In the genomic region with DNA sequence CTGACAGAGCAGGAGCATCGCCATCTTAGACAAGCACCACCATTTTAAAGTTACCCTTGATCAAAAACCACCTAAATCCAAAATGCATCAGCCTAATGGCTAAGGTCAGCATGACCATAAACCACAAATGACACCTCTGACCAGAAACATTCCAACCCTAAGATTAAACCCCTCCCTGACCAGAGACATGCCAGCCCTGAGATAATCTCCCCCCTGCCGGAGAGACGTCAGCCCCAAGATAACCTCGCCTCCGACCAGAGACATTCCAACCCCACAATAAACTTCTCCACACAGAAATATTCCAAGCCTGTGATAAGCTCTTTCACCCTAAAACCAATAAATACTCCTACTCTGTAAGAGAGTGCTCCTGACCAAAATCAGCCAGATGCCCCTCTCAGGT, we compare ENCODE assay signal across 18 cellular contexts. TPM values are rescaled to one million over a fixed set of nuclear protein-coding genes. Genes with fewer than 3 reads are reported as not detected.
A peak's percentile ranks its signal among the peaks of the same experiment; 100 is the strongest.
DNase-seq lines count a peak whose midpoint lies in the region; ATAC-seq and TF ChIP-seq lines count a peak whose summit lies in the region.
"Had no signal": no experiment of that assay in that cellular context is flagged by ENCODE, and none has a peak within 500 bp of the region (broad histone marks: within the 10 kb centered on the region; RNA-seq: fewer than 3 reads in every experiment).

No MANE protein-coding gene starts in this region.

- peak overlapping the region in 1 of 2 donors; percentile 23 for H3K27ac ChIP-seq in ascending aorta
- no peak overlapping the region for H3K27ac ChIP-seq in CD4-positive, alpha-beta T cell (ENCODE audit: low read depth, low read length)
- H3K27ac ChIP-seq: RWPE1 had no signal

- H3K9me3 Mint-ChIP-seq in HFFc6: no peaks in the 10 kb centered on the region
- peaks cover 3% of the 10 kb centered on the region for H3K9me3 Mint-ChIP-seq in CD4-positive, alpha-beta T cell

- intact Hi-C loops in ascending aorta (cut with DNase I): no loop called here
- intact Hi-C loops in CD4-positive, alpha-beta T cell (cut with DNase I, micrococcal nuclease): no loop called here

- no peaks in the 10 kb centered on the region for H3K36me3 ChIP-seq in ascending aorta

- H3K4me3 Mint-ChIP-seq in HFFc6: no peak overlapping the region; the same call in 1 of the 2 replicates
- H3K4me3 Mint-ChIP-seq in CD4-positive, alpha-beta T cell: no peak overlapping the region

- H3K9me3 ChIP-seq in ascending aorta: no peaks in the 10 kb centered on the region
- peaks cover 5% of the 10 kb centered on the region for H3K9me3 ChIP-seq in CD4-positive, alpha-beta T cell (ENCODE audit: control insufficient read depth, low read length)

- no peak for TF ChIP-seq CTCF in HFFc6 (IDR thresholded peaks at IDR 0.05)
- peak; percentile 16 for TF ChIP-seq CTCF in astrocyte of the cerebellum (IDR thresholded peaks at IDR 0.05; ENCODE audit: low read depth, low read length, missing control alignments)
- no peak for TF ChIP-seq CTCF in fibroblast of villous mesenchyme (IDR thresholded peaks at IDR 0.05; ENCODE audit: insufficient read depth, low read depth, low read length)
- TF ChIP-seq CTCF in ascending aorta (IDR thresholded peaks at IDR 0.05): no peak
- no peak for TF ChIP-seq CTCF in CD4-positive, alpha-beta T cell (IDR thresholded peaks at IDR 0.05)

- no peak for ATAC-seq in CD4-positive, alpha-beta T cell (ENCODE audit: poor library complexity)
- ATAC-seq in HG03439 (IDR thresholded peaks at IDR 0.05; ENCODE audit: unreplicated experiment): no peak

- in situ Hi-C loops in astrocyte of the cerebellum (cut with HindIII; ENCODE audit: low sequenced_read_pairs): no loop called here

- peaks cover 4% of the 10 kb centered on the region for H3K27me3 Mint-ChIP-seq in HFFc6 (ENCODE audit: insufficient read depth)
- H3K27me3 Mint-ChIP-seq in CD4-positive, alpha-beta T cell: peaks cover 22% of the 10 kb centered on the region

- peaks cover 22% of the 10 kb centered on the region for H3K4me1 Mint-ChIP-seq in HFFc6 (ENCODE audit: low read depth)
- no peaks in the 10 kb centered on the region for H3K4me1 Mint-ChIP-seq in CD4-positive, alpha-beta T cell (ENCODE audit: low read depth)

- DNase-seq in A172 (ENCODE audit: low spot score) (peak; percentile 78), HFFc6 (no peak), astrocyte of the cerebellum (ENCODE audit: low read depth) (peak; percentile 26), fibroblast of villous mesenchyme (ENCODE audit: low read depth) (peak; percentile 82), ascending aorta (ENCODE audit: low spot score in 2 of 2) (no peak), T-helper 9 cell (no peak)
- DNase-seq in CD4-positive, alpha-beta T cell: no peak
- DNase-seq: 8988T, C1 segment of cervical spinal cord, MV-4-11, NCI-H1417 treated with DMSO at 0.1 percent for 48 hours, NCI-H1930, NCI-H2171, NCI-H446 treated with DMSO at 0.1 percent for 48 hours, NCI-H748 treated with DMSO at 0.1 percent for 48 hours, OCI-M1 had no signal

- no peaks in the 10 kb centered on the region for H3K27me3 ChIP-seq in ascending aorta
- H3K27me3 ChIP-seq in CD4-positive, alpha-beta T cell (ENCODE audit: control insufficient read depth, insufficient read depth, low read length): no peaks in the 10 kb centered on the region

- peak overlapping the region; percentile 69 for H3K27ac Mint-ChIP-seq in HFFc6
- H3K27ac Mint-ChIP-seq in CD4-positive, alpha-beta T cell: no peak overlapping the region

- POLR2A ChIA-PET in CD4-positive, alpha-beta T cell (lab: Charles Lee): no interaction called here

- H3K4me3 ChIP-seq in astrocyte of the cerebellum (ENCODE audit: low read depth, low read length) (no peak overlapping the region), fibroblast of villous mesenchyme (ENCODE audit: low read depth, low read length) (no peak overlapping the region), ascending aorta (no peak overlapping the region)

- H3K36me3 Mint-ChIP-seq in HFFc6 (ENCODE audit: low read depth): peaks cover 10% of the 10 kb centered on the region
- H3K36me3 Mint-ChIP-seq in CD4-positive, alpha-beta T cell (ENCODE audit: low read depth): no peaks in the 10 kb centered on the region

- CTCF ChIA-PET in CD4-positive, alpha-beta T cell (lab: Charles Lee): no interaction called here

- peaks cover 3 to 4% of the 10 kb centered on the region in 2 donors for H3K4me1 ChIP-seq in ascending aorta

RNA-seq across cellular contexts. Expression of gene PXDC1, which starts 53.5 kb away (rescaled TPM):
- 38.6 and 50.8 TPM in 2 replicates for total RNA-seq in A172 (2014; rRNA removed; shearing (Covaris generic))
- 10 to 100 TPM; 63.1 to 97.5 (median 72.8) TPM for total RNA-seq in HFFc6 (2021; fragmentation: NEBNext Ultra II Directional; extraction: Animal tissue kit (Norgen Biotek cat#: 25700))
- 82.1 and 92.4 TPM in 2 replicates for total RNA-seq in fibroblast of villous mesenchyme
- 310 TPM for total RNA-seq in ascending aorta
- under 1 TPM; 0.17 to 0.27 TPM for total RNA-seq in CD4-positive, alpha-beta T cell

Comparison
In these comparisons a context has a peak if more than half of its experiments do, and no peak if none do; other contexts are left out.
1. DNase-seq: peak in A172 (single experiment), astrocyte of the cerebellum (single experiment) and fibroblast of villous mesenchyme (single experiment); none in HFFc6 (single experiment), ascending aorta (0 of 2), CD4-positive, alpha-beta T cell (0 of 10) and T-helper 9 cell (single experiment).
2. RNA of gene PXDC1, which starts 53.5 kb away (total RNA-seq): 310 TPM in ascending aorta (single experiment), 82.1 to 92.4 TPM in fibroblast of villous mesenchyme, 63.1 to 97.5 TPM in HFFc6 and 38.6 to 50.8 TPM in A172; 0.17 to 0.27 TPM in CD4-positive, alpha-beta T cell; every median in the first group is over 10 times any median in the second.